Comparison of ENCODE assay signal across 20 cellular contexts in genomic region chr21:28904961-28905435, GRCh38.
"Had no signal": no experiment of that assay in that cellular context is flagged by ENCODE, and none has a peak within 500 bp of the region (broad histone marks: within the 10 kb centered on the region; RNA-seq: fewer than 3 reads in every experiment).

No MANE protein-coding gene starts in this region.

- H3K27me3 ChIP-seq: cardiac muscle cell, left lung had no signal

- H3K4me3 ChIP-seq: cardiac muscle cell, left lung, skin epidermis had no signal

- H3K4me1 ChIP-seq: left lung had no signal

- DNase-seq: activated CD4-positive, alpha-beta T cell treated with anti-CD3 and anti-CD28 coated beads, Interleukin-2, amount 10 ng/mL, durations not matched to agents 24 days and 14 days; activated CD8-positive, alpha-beta T cell treated with anti-CD3 and anti-CD28 coated beads for 36 hours; activated naive CD4-positive, alpha-beta T cell treated with Interleukin-2 at 50 U/mL for 16 hours; activated naive CD8-positive, alpha-beta T cell treated with anti-CD3 and anti-CD28 coated beads, Interleukin-2, amount 10 ng/mL, durations not matched to agents 7 days and 5 days; activated T-cell treated with anti-CD3 and anti-CD28 coated beads, Interleukin-2, amount 50 U/mL, for 24 hours; amygdala; effector memory CD8-positive, alpha-beta T cell; foreskin melanocyte; glutamatergic neuron; hypothalamus; islet precursor cell; left lung; occipital lobe; right cardiac atrium; stimulated activated CD4-positive, alpha-beta T cell treated with anti-CD3 and anti-CD28 coated beads, Interleukin-15, amount 100 ng/mL, for 24 hours; stimulated activated CD4-positive, alpha-beta T cell treated with anti-CD3 and anti-CD28 coated beads, Interleukin-4, amount 100 ng/mL, for 1 hour; stimulated activated naive CD8-positive, alpha-beta T cell treated with anti-CD3 and anti-CD28 coated beads, Interleukin-15, amount 100 ng/mL, for 72 hours; T1000 had no signal

- H3K36me3 ChIP-seq: cardiac muscle cell, left lung had no signal

- H3K27ac ChIP-seq: cardiac muscle cell, left lung, skin epidermis had no signal

- ATAC-seq: activated CD8-positive, alpha-beta T cell treated with anti-CD3 and anti-CD28 coated beads for 36 hours; effector memory CD8-positive, alpha-beta T cell; left lung; right cardiac atrium; stimulated activated naive CD8-positive, alpha-beta T cell treated with anti-CD3 and anti-CD28 coated beads, Interleukin-15, amount 100 ng/mL, for 72 hours had no signal
